In the genomic region with DNA sequence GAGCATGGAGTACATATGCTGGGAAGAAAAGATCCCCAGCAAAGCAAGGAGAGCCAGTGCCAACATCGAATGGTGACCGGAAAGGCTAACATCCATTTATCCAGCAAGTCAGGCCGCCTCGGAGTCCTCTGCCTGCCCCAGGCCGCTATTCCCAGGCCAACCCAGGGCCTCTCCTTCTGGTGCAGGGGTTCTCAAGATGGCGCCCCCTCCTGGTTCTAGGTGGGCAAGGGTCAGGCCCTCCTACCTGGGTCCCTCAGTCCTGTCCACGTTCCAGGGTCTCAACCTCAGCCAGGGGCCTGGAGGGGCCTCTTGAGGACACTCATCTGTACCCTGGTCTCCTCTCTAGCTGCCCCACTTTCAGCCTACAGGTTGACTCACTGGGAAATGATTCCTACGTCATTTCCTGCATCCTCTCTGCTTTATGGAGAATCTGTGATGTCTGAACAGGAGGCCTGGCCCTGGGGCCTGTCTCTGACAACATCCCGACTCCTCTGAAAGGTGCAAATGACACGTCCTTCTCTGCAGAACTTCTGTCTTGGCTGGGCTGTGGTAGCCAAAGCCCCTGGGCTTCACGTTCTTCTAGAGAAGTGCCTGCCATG, we compare ENCODE assay signal across 1 cellular context.
TF ChIP-seq lines count a peak whose summit lies in the region.

No MANE protein-coding gene starts in this region.

TF ChIP-seq in HepG2, 621 proteins besides CTCF, POLR2A, EP300 and RAD21 (continued from another document):
- TF ChIP-seq, protein P1, sequence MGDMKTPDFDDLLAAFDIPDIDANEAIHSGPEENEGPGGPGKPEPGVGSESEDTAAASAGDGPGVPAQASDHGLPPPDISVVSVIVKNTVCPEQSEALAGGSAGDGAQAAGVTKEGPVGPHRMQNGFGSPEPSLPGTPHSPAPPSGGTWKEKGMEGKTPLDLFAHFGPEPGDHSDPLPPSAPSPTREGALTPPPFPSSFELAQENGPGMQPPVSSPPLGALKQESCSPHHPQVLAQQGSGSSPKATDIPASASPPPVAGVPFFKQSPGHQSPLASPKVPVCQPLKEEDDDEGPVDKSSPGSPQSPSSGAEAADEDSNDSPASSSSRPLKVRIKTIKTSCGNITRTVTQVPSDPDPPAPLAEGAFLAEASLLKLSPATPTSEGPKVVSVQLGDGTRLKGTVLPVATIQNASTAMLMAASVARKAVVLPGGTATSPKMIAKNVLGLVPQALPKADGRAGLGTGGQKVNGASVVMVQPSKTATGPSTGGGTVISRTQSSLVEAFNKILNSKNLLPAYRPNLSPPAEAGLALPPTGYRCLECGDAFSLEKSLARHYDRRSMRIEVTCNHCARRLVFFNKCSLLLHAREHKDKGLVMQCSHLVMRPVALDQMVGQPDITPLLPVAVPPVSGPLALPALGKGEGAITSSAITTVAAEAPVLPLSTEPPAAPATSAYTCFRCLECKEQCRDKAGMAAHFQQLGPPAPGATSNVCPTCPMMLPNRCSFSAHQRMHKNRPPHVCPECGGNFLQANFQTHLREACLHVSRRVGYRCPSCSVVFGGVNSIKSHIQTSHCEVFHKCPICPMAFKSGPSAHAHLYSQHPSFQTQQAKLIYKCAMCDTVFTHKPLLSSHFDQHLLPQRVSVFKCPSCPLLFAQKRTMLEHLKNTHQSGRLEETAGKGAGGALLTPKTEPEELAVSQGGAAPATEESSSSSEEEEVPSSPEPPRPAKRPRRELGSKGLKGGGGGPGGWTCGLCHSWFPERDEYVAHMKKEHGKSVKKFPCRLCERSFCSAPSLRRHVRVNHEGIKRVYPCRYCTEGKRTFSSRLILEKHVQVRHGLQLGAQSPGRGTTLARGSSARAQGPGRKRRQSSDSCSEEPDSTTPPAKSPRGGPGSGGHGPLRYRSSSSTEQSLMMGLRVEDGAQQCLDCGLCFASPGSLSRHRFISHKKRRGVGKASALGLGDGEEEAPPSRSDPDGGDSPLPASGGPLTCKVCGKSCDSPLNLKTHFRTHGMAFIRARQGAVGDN (CRISPR knock-in tag; IDR thresholded peaks at IDR 0.05): peak; percentile 59
- no peak for TF ChIP-seq ZNF747 (CRISPR knock-in tag; IDR thresholded peaks at IDR 0.05; ENCODE audit: borderline replicate concordance)
- TF ChIP-seq SOX5 (CRISPR knock-in tag; IDR thresholded peaks at IDR 0.05; ENCODE audit: borderline replicate concordance): no peak
- TF ChIP-seq, protein P2, sequence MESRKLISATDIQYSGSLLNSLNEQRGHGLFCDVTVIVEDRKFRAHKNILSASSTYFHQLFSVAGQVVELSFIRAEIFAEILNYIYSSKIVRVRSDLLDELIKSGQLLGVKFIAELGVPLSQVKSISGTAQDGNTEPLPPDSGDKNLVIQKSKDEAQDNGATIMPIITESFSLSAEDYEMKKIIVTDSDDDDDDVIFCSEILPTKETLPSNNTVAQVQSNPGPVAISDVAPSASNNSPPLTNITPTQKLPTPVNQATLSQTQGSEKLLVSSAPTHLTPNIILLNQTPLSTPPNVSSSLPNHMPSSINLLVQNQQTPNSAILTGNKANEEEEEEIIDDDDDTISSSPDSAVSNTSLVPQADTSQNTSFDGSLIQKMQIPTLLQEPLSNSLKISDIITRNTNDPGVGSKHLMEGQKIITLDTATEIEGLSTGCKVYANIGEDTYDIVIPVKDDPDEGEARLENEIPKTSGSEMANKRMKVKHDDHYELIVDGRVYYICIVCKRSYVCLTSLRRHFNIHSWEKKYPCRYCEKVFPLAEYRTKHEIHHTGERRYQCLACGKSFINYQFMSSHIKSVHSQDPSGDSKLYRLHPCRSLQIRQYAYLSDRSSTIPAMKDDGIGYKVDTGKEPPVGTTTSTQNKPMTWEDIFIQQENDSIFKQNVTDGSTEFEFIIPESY (CRISPR knock-in tag; IDR thresholded peaks at IDR 0.05): 0 out of 2 replicates have a peak, but pooled peaks have one; percentile 11
- TF ChIP-seq, protein P3, sequence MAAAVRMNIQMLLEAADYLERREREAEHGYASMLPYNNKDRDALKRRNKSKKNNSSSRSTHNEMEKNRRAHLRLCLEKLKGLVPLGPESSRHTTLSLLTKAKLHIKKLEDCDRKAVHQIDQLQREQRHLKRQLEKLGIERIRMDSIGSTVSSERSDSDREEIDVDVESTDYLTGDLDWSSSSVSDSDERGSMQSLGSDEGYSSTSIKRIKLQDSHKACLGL (CRISPR knock-in tag; IDR thresholded peaks at IDR 0.05): 0 out of 2 replicates have a peak, but pooled peaks have one; percentile 27
- TF ChIP-seq, protein P4, sequence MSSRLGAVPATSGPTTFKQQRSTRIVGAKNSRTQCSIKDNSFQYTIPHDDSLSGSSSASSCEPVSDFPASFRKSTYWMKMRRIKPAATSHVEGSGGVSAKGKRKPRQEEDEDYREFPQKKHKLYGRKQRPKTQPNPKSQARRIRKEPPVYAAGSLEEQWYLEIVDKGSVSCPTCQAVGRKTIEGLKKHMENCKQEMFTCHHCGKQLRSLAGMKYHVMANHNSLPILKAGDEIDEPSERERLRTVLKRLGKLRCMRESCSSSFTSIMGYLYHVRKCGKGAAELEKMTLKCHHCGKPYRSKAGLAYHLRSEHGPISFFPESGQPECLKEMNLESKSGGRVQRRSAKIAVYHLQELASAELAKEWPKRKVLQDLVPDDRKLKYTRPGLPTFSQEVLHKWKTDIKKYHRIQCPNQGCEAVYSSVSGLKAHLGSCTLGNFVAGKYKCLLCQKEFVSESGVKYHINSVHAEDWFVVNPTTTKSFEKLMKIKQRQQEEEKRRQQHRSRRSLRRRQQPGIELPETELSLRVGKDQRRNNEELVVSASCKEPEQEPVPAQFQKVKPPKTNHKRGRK (CRISPR knock-in tag; IDR thresholded peaks at IDR 0.05): no peak
